Comparison of ENCODE assay signal across 8 cellular contexts in the genomic region with DNA sequence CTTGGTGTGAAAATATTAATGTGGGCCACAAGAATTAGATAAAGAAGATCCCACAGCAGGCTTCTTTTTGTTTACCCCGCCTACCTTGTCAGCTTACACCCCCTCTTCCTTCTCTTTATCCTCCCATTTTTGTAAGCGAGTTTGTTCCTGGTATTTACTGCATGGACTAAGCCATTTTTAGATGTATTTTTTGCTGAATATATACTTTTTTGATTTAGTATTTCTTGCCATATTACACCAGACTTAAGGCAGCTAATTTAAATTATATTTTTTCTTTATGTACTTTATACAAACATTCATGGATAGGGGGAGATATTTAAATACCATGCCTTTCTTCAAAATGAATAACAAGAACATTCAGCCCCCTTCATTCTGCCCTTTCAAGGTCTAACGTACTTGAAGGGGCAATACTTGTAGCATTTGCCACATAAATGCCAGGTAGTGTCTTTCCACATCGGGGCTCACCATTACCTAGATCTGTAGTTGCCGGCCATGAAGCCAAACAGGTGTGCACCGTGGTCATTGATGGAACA.
DNase-seq lines count a peak whose midpoint lies in the region; ATAC-seq, FAIRE-seq and TF ChIP-seq lines count a peak whose summit lies in the region.

No MANE protein-coding gene starts in this region.

- H2AK5ac ChIP-seq in mesenchymal stem cell (ENCODE audit: low read length, severe bottlenecking): no peak overlapping the region

- peaks cover 14% of the 10 kb centered on the region for H3K79me1 ChIP-seq in mesenchymal stem cell (replicated peaks; ENCODE audit: low read length, poor library complexity, severe bottlenecking)

- H2BK5ac ChIP-seq in mesenchymal stem cell (ENCODE audit: low read depth, low read length, poor library complexity, severe bottlenecking): no peak overlapping the region

- no peaks in the 10 kb centered on the region for H3K36me3 ChIP-seq in right atrium auricular region
- no peaks in the 10 kb centered on the region for H3K36me3 ChIP-seq in K562 (ENCODE audit: control insufficient read depth, insufficient read depth, low read length)
- H3K36me3 ChIP-seq in mesenchymal stem cell (ENCODE audit: control insufficient read depth in 1 of 2, insufficient read depth in 2 of 2, low read depth in 1 of 2, low read length in 2 of 2): no peaks in the 10 kb centered on the region
- no peaks in the 10 kb centered on the region for H3K36me3 ChIP-seq in aorta (ENCODE audit: control insufficient read depth in 1 of 2, insufficient read depth in 2 of 2, low read length in 1 of 2)

- H3K79me2 ChIP-seq in K562 (ENCODE audit: control insufficient read depth, insufficient read depth, low read length): peaks cover 42% of the 10 kb centered on the region

- H3K23ac ChIP-seq in mesenchymal stem cell (ENCODE audit: low read length in 2 of 2): no peak overlapping the region

- H3K4me3 ChIP-seq in right atrium auricular region (peak overlapping the region; percentile 62 to 65), K562 (peak overlapping the region; percentile 55), mesenchymal stem cell (ENCODE audit: insufficient read depth in 1 of 2, low read depth in 1 of 2, low read length in 2 of 2) (peak overlapping the region; percentile 52 to 89), aorta (ENCODE audit: low read length in 2 of 2) (peak overlapping the region; percentile 71 to 97)

- H2AFZ ChIP-seq in K562 (ENCODE audit: low read depth, low read length) (peak overlapping the region; percentile 86), mesenchymal stem cell (ENCODE audit: low read depth, low read length) (peak overlapping the region; percentile 74)

- H3K18ac ChIP-seq in mesenchymal stem cell (ENCODE audit: low read depth in 1 of 2, low read length in 2 of 2): peak overlapping the region in 1 of 2 experiments; percentile 63

- ATAC-seq in left ventricle myocardium superior (no peak), K562 (no peak), aorta (ENCODE audit: low FRiP score) (no peak), HG03108 (IDR thresholded peaks at IDR 0.05; ENCODE audit: unreplicated experiment) (no peak)

- TF ChIP-seq CTCF in right atrium auricular region (IDR thresholded peaks at IDR 0.05): no peak
- no peak for TF ChIP-seq CTCF in K562 (IDR thresholded peaks at IDR 0.05 in 2 of 3, conservative IDR thresholded peaks at IDR 0.05 in 1 of 3; ENCODE audit: insufficient read depth in 2 of 3, low read depth in 1 of 3, low read length in 3 of 3)

- POLR2A ChIA-PET in K562 (lab: Yijun Ruan, JAX): interaction anchor here (0.6 to 1.5 kb wide), 6 partner anchors 9 to 327 kb away, joined by 3 to 4 read pairs (median 3); no protein-coding TSS in a partner anchor

- FAIRE-seq in K562 (lab: Jason Lieb, UNC): no peak

- intact Hi-C loops in left ventricle myocardium superior (cut with micrococcal nuclease): no loop called here
- intact Hi-C loops in K562 (cut with micrococcal nuclease): no loop called here
- intact Hi-C loops in aorta (cut with DNase I): loop anchor here in 1 of 2 donors (10.0 kb wide), 1 partner anchor 161 kb away; no protein-coding TSS in a partner anchor

- H3K9ac ChIP-seq in K562 (ENCODE audit: insufficient read depth in 1 of 2, low read depth in 2 of 2, low read length in 2 of 2) (peak overlapping the region; percentile 80 to 91; a peak in 3 of 4 replicates), mesenchymal stem cell (ENCODE audit: low read length) (peak overlapping the region; percentile 95)

- no peak overlapping the region for H2BK15ac ChIP-seq in mesenchymal stem cell (ENCODE audit: low read depth, poor library complexity, severe bottlenecking)

- H3K9me3 ChIP-seq in right atrium auricular region (no peaks in the 10 kb centered on the region), K562 (replicated peaks; ENCODE audit: control insufficient read depth, insufficient read depth, low read depth, low read length) (no peaks in the 10 kb centered on the region), mesenchymal stem cell (ENCODE audit: control insufficient read depth, low read length) (no peaks in the 10 kb centered on the region), aorta (ENCODE audit: control insufficient read depth, low read length) (no peaks in the 10 kb centered on the region)

- H4K8ac ChIP-seq in mesenchymal stem cell (ENCODE audit: low read length): peak overlapping the region; percentile 74

- H3K4me2 ChIP-seq in K562 (ENCODE audit: insufficient read depth, low read length) (peak overlapping the region; percentile 88), mesenchymal stem cell (ENCODE audit: low read length, poor library complexity, severe bottlenecking) (peak overlapping the region; percentile 49)

- peaks cover 0 to 48% of the 10 kb centered on the region in 2 donors for H3K4me1 ChIP-seq in right atrium auricular region
- peaks cover 4 to 27% of the 10 kb centered on the region in 2 experiments; a peak in 4 of 5 replicates for H3K4me1 ChIP-seq in K562 (replicated peaks in 1 of 2; ENCODE audit: control insufficient read depth in 2 of 2, insufficient read depth in 2 of 2, low read length in 2 of 2)
- H3K4me1 ChIP-seq in mesenchymal stem cell (ENCODE audit: control insufficient read depth, insufficient read depth, low read depth, low read length): no peaks in the 10 kb centered on the region
- peaks cover 2 to 19% of the 10 kb centered on the region in 2 donors for H3K4me1 ChIP-seq in aorta (ENCODE audit: control insufficient read depth in 1 of 2, insufficient read depth in 2 of 2, low read length in 2 of 2)

- no peak for TF ChIP-seq POLR2A in K562 (conservative IDR thresholded peaks at IDR 0.05)

- under 1% methylated on average over 6 of the region's 6 CpGs for WGBS in K562 (ENCODE audit: insufficient coverage, low coverage, missing lambda C conversion rate)
- 17% methylated on average over 4 of the region's 6 CpGs for WGBS in mesenchymal stem cell
- 14 to 17% methylated on average over 6 of the region's 6 CpGs for WGBS in aorta, 2 donors

- H3K27ac ChIP-seq in right atrium auricular region (peak overlapping the region; percentile 89 to 90), K562 (ENCODE audit: extremely low read depth, low read depth, low read length) (peak overlapping the region; percentile 93), mesenchymal stem cell (ENCODE audit: low read length, poor library complexity, severe bottlenecking) (peak overlapping the region; percentile 26), aorta (ENCODE audit: low read depth in 1 of 2, low read length in 2 of 2) (peak overlapping the region; percentile 77 to 89)

- in situ Hi-C loops in K562 (cut with MboI): no loop called here

- H4K91ac ChIP-seq in mesenchymal stem cell (ENCODE audit: low read length): no peak overlapping the region

- CTCF ChIA-PET in K562 (lab: Yijun Ruan, JAX; ENCODE audit: low intra/inter-chr PET ratio): no interaction called here

- no peaks in the 10 kb centered on the region for H3K9me1 ChIP-seq in K562 (ENCODE audit: control insufficient read depth, insufficient read depth, low read length)

- no peak for TF ChIP-seq EP300 in K562 (IDR thresholded peaks at IDR 0.05; ENCODE audit: low read length)

- H2BK120ac ChIP-seq in mesenchymal stem cell (ENCODE audit: low read depth, low read length): no peak overlapping the region

- TF ChIP-seq RAD21 in K562 (CRISPR knock-in tag; conservative IDR thresholded peaks at IDR 0.05 in 1 of 2, IDR thresholded peaks at IDR 0.05 in 1 of 2): no peak

- H3K27me3 ChIP-seq in right atrium auricular region (no peaks in the 10 kb centered on the region), K562 (ENCODE audit: control insufficient read depth in 2 of 2, insufficient read depth in 2 of 2, low read length in 2 of 2) (no peaks in the 10 kb centered on the region), mesenchymal stem cell (ENCODE audit: control insufficient read depth in 1 of 2, insufficient read depth in 1 of 2, low read length in 2 of 2) (peaks cover 0 to 4% of the 10 kb centered on the region in 2 experiments), aorta (ENCODE audit: control insufficient read depth in 1 of 2, insufficient read depth in 2 of 2, low read length in 1 of 2) (no peaks in the 10 kb centered on the region)

- no TSS peak for BruUV-seq in K562 (replicated peaks; lab: Mats Ljungman, UMichigan)

- no peak overlapping the region for H2BK12ac ChIP-seq in mesenchymal stem cell (ENCODE audit: low read length in 2 of 2)

- no peaks in the 10 kb centered on the region for H4K20me1 ChIP-seq in K562 (replicated peaks; ENCODE audit: control insufficient read depth, insufficient read depth, low read length)

- DNase-seq in right atrium auricular region (ENCODE audit: low spot score) (no peak), left ventricle myocardium superior (no peak), K562 (ENCODE audit: extremely low read depth in 1 of 4, low spot score in 3 of 4) (peak in 1 of 4 experiments; percentile 34), mesenchymal stem cell (no peak), aorta (no peak), RPMI8226 (no peak), superior temporal gyrus (ENCODE audit: extremely low spot score) (no peak)

- no peak overlapping the region for H3K4ac ChIP-seq in mesenchymal stem cell (ENCODE audit: low read depth in 1 of 2, low read length in 2 of 2)

- H3K14ac ChIP-seq in mesenchymal stem cell (ENCODE audit: low read length in 2 of 2): peak overlapping the region in 1 of 2 experiments; percentile 66

TF ChIP-seq in K562, 482 proteins besides CTCF, POLR2A, EP300 and RAD21 (continues in another document):
- TF ChIP-seq, protein P1, sequence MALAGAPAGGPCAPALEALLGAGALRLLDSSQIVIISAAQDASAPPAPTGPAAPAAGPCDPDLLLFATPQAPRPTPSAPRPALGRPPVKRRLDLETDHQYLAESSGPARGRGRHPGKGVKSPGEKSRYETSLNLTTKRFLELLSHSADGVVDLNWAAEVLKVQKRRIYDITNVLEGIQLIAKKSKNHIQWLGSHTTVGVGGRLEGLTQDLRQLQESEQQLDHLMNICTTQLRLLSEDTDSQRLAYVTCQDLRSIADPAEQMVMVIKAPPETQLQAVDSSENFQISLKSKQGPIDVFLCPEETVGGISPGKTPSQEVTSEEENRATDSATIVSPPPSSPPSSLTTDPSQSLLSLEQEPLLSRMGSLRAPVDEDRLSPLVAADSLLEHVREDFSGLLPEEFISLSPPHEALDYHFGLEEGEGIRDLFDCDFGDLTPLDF (CRISPR knock-in tag; IDR thresholded peaks at IDR 0.05): no peak
- TF ChIP-seq C11orf30 (IDR thresholded peaks at IDR 0.05; ENCODE audit: low read depth) (peak; percentile 84), ESRRB (CRISPR knock-in tag; IDR thresholded peaks at IDR 0.05; ENCODE audit: borderline replicate concordance) (no peak), NCOA6 (IDR thresholded peaks at IDR 0.05) (peak; percentile 32; the same call in 1 of the 2 replicates), FOXP1 (CRISPR knock-in tag; IDR thresholded peaks at IDR 0.05) (no peak)
- TF ChIP-seq, protein P2, sequence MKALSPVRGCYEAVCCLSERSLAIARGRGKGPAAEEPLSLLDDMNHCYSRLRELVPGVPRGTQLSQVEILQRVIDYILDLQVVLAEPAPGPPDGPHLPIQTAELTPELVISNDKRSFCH (CRISPR knock-in tag; IDR thresholded peaks at IDR 0.05): no peak
- TF ChIP-seq, protein P2 (tag; IDR thresholded peaks at IDR 0.05): no peak

Comparison
In these comparisons a context has a peak if more than half of its experiments do, and no peak if none do; other contexts are left out.
1. H3K27ac ChIP-seq: peak in every context shown above with its lines; median percentile 93 in K562; 90 in right atrium auricular region; 83 in aorta; 26 in mesenchymal stem cell.